In the genomic region with DNA sequence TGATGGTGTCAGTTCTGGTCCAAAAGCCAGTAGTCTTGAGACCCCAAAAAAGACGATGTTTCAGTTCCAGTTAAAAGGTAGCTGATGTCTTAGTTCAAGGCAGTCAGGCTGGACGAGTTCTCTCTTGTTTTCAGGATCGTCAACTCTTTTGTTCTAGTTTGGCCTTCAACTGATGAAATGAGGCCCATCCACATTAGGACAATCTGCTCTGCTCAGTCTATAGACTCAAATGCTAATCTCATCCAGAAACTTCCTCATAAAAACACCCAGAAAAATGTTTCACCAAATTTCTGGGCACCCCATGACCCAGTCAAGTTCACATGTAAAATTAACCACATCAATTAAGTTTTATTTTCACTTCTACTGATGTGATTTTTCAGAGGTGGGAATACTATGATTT, we compare ENCODE assay signal across 25 cellular contexts.
"Had no signal": no experiment of that assay in that cellular context is flagged by ENCODE, and none has a peak within 500 bp of the region (broad histone marks: within the 10 kb centered on the region; RNA-seq: fewer than 3 reads in every experiment).

No MANE protein-coding gene starts in this region.

- H3K27me3 ChIP-seq: adrenal gland, body of pancreas, cardiac muscle cell, colonic mucosa, uterus had no signal

- H3K4me3 ChIP-seq: body of pancreas, cardiac muscle cell, colonic mucosa, skin epidermis, uterus had no signal

- H3K4me3 Mint-ChIP-seq: activated CD4-positive, alpha-beta memory T cell treated with anti-CD3 and anti-CD28 coated beads for 36 hours; activated CD4-positive, alpha-beta T cell treated with anti-CD3 and anti-CD28 coated beads, Interleukin-2, amount 10 ng/mL, durations not matched to agents 24 days and 14 days; activated naive CD4-positive, alpha-beta T cell treated with anti-CD3 and anti-CD28 coated beads for 36 hours; activated naive CD8-positive, alpha-beta T cell treated with anti-CD3 and anti-CD28 coated beads for 36 hours; activated T-helper 1 cell treated with anti-CD3 and anti-CD28 coated beads, Interleukin-12 subunit alpha, Interleukin-12 subunit beta, Interleukin-2, Interleukin-4 antibody, amounts not matched to agents 30 ng/mL and 10 ng/mL and 1 ng/mL, durations not matched to agents 14 hours and 24 hours and 36 hours; naive thymus-derived CD4-positive, alpha-beta T cell; stimulated activated naive CD8-positive, alpha-beta T cell treated with anti-CD3 and anti-CD28 coated beads, Interleukin-15, Interleukin-2, amounts not matched to agents 100 ng/mL and 50 ng/mL, for 24 hours; type B pancreatic cell had no signal

- H3K27ac Mint-ChIP-seq: activated CD4-positive, alpha-beta memory T cell treated with anti-CD3 and anti-CD28 coated beads for 36 hours; activated CD4-positive, alpha-beta T cell treated with anti-CD3 and anti-CD28 coated beads, Interleukin-2, amount 10 ng/mL, durations not matched to agents 24 days and 14 days; activated naive CD4-positive, alpha-beta T cell treated with anti-CD3 and anti-CD28 coated beads for 36 hours; activated naive CD8-positive, alpha-beta T cell treated with anti-CD3 and anti-CD28 coated beads for 36 hours; activated T-helper 1 cell treated with anti-CD3 and anti-CD28 coated beads, Interleukin-12 subunit alpha, Interleukin-12 subunit beta, Interleukin-2, Interleukin-4 antibody, amounts not matched to agents 30 ng/mL and 10 ng/mL and 1 ng/mL, durations not matched to agents 14 hours and 24 hours and 36 hours; effector memory CD8-positive, alpha-beta T cell; naive thymus-derived CD4-positive, alpha-beta T cell; stimulated activated naive CD8-positive, alpha-beta T cell treated with anti-CD3 and anti-CD28 coated beads, Interleukin-15, Interleukin-2, amounts not matched to agents 100 ng/mL and 50 ng/mL, for 24 hours; type B pancreatic cell had no signal

- H3K4me1 ChIP-seq: adrenal gland, body of pancreas, colonic mucosa, uterus had no signal

- H3K36me3 Mint-ChIP-seq: activated CD4-positive, alpha-beta memory T cell treated with anti-CD3 and anti-CD28 coated beads for 36 hours; activated naive CD8-positive, alpha-beta T cell treated with anti-CD3 and anti-CD28 coated beads for 36 hours; naive thymus-derived CD4-positive, alpha-beta T cell; type B pancreatic cell had no signal

- H3K27ac ChIP-seq: adrenal gland, body of pancreas, cardiac muscle cell, colonic mucosa, skin epidermis, uterus, WERI-Rb-1 had no signal

- H3K9me3 ChIP-seq: adrenal gland, body of pancreas, colonic mucosa, uterus had no signal

- ATAC-seq: body of pancreas; effector memory CD8-positive, alpha-beta T cell; naive thymus-derived CD4-positive, alpha-beta T cell; sciatic nerve had no signal

- H3K36me3 ChIP-seq: adrenal gland, cardiac muscle cell, colonic mucosa, uterus, WERI-Rb-1 had no signal

- DNase-seq: activated CD4-positive, alpha-beta memory T cell treated with anti-CD3 and anti-CD28 coated beads for 36 hours; activated CD4-positive, alpha-beta T cell treated with anti-CD3 and anti-CD28 coated beads, Interleukin-2, amount 10 ng/mL, durations not matched to agents 24 days and 14 days; activated CD4-positive, CD25-positive, alpha-beta regulatory T cell treated with anti-CD3 and anti-CD28 coated beads, Interleukin-2, amount 50 U/mL, for 72 hours; activated CD8-positive, alpha-beta memory T cell treated with anti-CD3 and anti-CD28 coated beads, Interleukin-2, amount 50 U/mL, for 4 hours; activated effector memory CD4-positive, alpha-beta T cell treated with anti-CD3 and anti-CD28 coated beads, Interleukin-2, amount 50 U/mL, for 16 hours; activated naive CD4-positive, alpha-beta T cell treated with anti-CD3 and anti-CD28 coated beads for 36 hours; activated naive CD8-positive, alpha-beta T cell treated with anti-CD3 and anti-CD28 coated beads for 36 hours; activated T-cell treated with anti-CD3 and anti-CD28 coated beads, Interleukin-2, amount 50 U/mL, for 1 hour; aorta; colonic mucosa; effector memory CD8-positive, alpha-beta T cell; naive thymus-derived CD4-positive, alpha-beta T cell; stimulated activated CD4-positive, alpha-beta T cell treated with anti-CD3 and anti-CD28 coated beads, Interleukin-12 subunit alpha, Interleukin-12 subunit beta, amount 100 ng/mL, for 4 hours; stimulated activated CD4-positive, alpha-beta T cell treated with anti-CD3 and anti-CD28 coated beads, Interleukin-4, amount 100 ng/mL, for 1 hour; T-helper 9 cell; uterus; WERI-Rb-1 had no signal

- H3K4me1 Mint-ChIP-seq: activated CD4-positive, alpha-beta T cell treated with anti-CD3 and anti-CD28 coated beads, Interleukin-2, amount 10 ng/mL, durations not matched to agents 24 days and 14 days had no signal

- H3K9me3 Mint-ChIP-seq: activated CD4-positive, alpha-beta memory T cell treated with anti-CD3 and anti-CD28 coated beads for 36 hours; activated CD4-positive, alpha-beta T cell treated with anti-CD3 and anti-CD28 coated beads, Interleukin-2, amount 10 ng/mL, durations not matched to agents 24 days and 14 days; activated naive CD4-positive, alpha-beta T cell treated with anti-CD3 and anti-CD28 coated beads for 36 hours; activated naive CD8-positive, alpha-beta T cell treated with anti-CD3 and anti-CD28 coated beads for 36 hours; activated T-helper 1 cell treated with anti-CD3 and anti-CD28 coated beads, Interleukin-12 subunit alpha, Interleukin-12 subunit beta, Interleukin-2, Interleukin-4 antibody, amounts not matched to agents 30 ng/mL and 10 ng/mL and 1 ng/mL, durations not matched to agents 14 hours and 24 hours and 36 hours; effector memory CD8-positive, alpha-beta T cell; naive thymus-derived CD4-positive, alpha-beta T cell; stimulated activated naive CD8-positive, alpha-beta T cell treated with anti-CD3 and anti-CD28 coated beads, Interleukin-15, Interleukin-2, amounts not matched to agents 100 ng/mL and 50 ng/mL, for 24 hours; type B pancreatic cell had no signal
